8 cellular contexts compared by ENCODE assay signal in genomic region chr5:59810041-59810440, GRCh38.
DNase-seq lines count a peak whose midpoint lies in the region; ATAC-seq and FAIRE-seq lines count a peak whose summit lies in the region.

No MANE protein-coding gene starts in this region.

- H3K9me3 Mint-ChIP-seq in natural killer cell treated with Interleukin-12 subunit alpha and Interleukin-12 subunit beta and Interleukin-15 and Interleukin-18, amount 100 ng/mL, for 72 hours = no peaks in the 10 kb centered on the region

- H3K4me1 ChIP-seq in NT2/D1 (ENCODE audit: insufficient read depth, insufficient read length) = no peaks in the 10 kb centered on the region

- H3K4me3 ChIP-seq in NT2/D1 (ENCODE audit: insufficient read length, low read depth) = no peak overlapping the region

- ATAC-seq in HG03432 (IDR thresholded peaks at IDR 0.05; ENCODE audit: unreplicated experiment) = peak; percentile 64
- peak; percentile 69 to 70 for ATAC-seq in natural killer cell treated with Interleukin-12 subunit alpha and Interleukin-12 subunit beta and Interleukin-15 and Interleukin-18, amount 100 ng/mL, for 72 hours

- peak; percentile 77 for FAIRE-seq in GM18507 (lab: Jason Lieb, UNC)

- H3K9ac ChIP-seq in NT2/D1 (ENCODE audit: insufficient read length, low read depth) = no peak overlapping the region

- DNase-seq in AG08396 (ENCODE audit: low spot score) (peak; percentile 69), GM18507 (ENCODE audit: extremely low spot score, insufficient read length, low read depth) (no peak), NT2/D1 (ENCODE audit: low read depth, low spot score) (peak; percentile 46), fibroblast of gingiva (ENCODE audit: low read depth) (peak; percentile 64)
- DNase-seq in activated T-cell treated with anti-CD3 and anti-CD28 coated beads, Interleukin-2, amount 50 U/mL, for 1 hour = peak; percentile 55
- DNase-seq in natural killer cell treated with Interleukin-12 subunit alpha and Interleukin-12 subunit beta and Interleukin-15 and Interleukin-18, amount 100 ng/mL, for 72 hours (ENCODE audit: low spot score) = peak; percentile 78
- DNase-seq in stimulated activated naive CD4-positive, alpha-beta T cell treated with Interleukin-2 at 50 U/mL for 16 hours (lab: John Stamatoyannopoulos, UW) = peak; percentile 46

- H3K4me3 Mint-ChIP-seq in natural killer cell treated with Interleukin-12 subunit alpha and Interleukin-12 subunit beta and Interleukin-15 and Interleukin-18, amount 100 ng/mL, for 72 hours = no peak overlapping the region

- peaks cover 16 to 29% of the 10 kb centered on the region in 2 donors for H3K27me3 Mint-ChIP-seq in natural killer cell treated with Interleukin-12 subunit alpha and Interleukin-12 subunit beta and Interleukin-15 and Interleukin-18, amount 100 ng/mL, for 72 hours

- no peaks in the 10 kb centered on the region for H3K9me3 ChIP-seq in NT2/D1 (ENCODE audit: insufficient read depth, low read length)

- peaks cover 0 to 3% of the 10 kb centered on the region in 2 donors for H3K4me1 Mint-ChIP-seq in natural killer cell treated with Interleukin-12 subunit alpha and Interleukin-12 subunit beta and Interleukin-15 and Interleukin-18, amount 100 ng/mL, for 72 hours (ENCODE audit: low read depth in 2 of 2)

- H3K27me3 ChIP-seq in NT2/D1 (ENCODE audit: insufficient read depth, insufficient read length) = no peaks in the 10 kb centered on the region

- H3K36me3 Mint-ChIP-seq in natural killer cell treated with Interleukin-12 subunit alpha and Interleukin-12 subunit beta and Interleukin-15 and Interleukin-18, amount 100 ng/mL, for 72 hours = no peaks in the 10 kb centered on the region

- no peaks in the 10 kb centered on the region for H3K36me3 ChIP-seq in NT2/D1 (ENCODE audit: insufficient read depth, insufficient read length, low read length)

- H3K27ac Mint-ChIP-seq in natural killer cell treated with Interleukin-12 subunit alpha and Interleukin-12 subunit beta and Interleukin-15 and Interleukin-18, amount 100 ng/mL, for 72 hours = no peak overlapping the region
